ENCODE assay signal across 22 cellular contexts in genomic region chr14:22952418-22952817, GRCh38.
"Had no signal": no experiment of that assay in that cellular context is flagged by ENCODE, and none has a peak within 500 bp of the region (broad histone marks: within the 10 kb centered on the region; RNA-seq: fewer than 3 reads in every experiment).

No MANE protein-coding gene starts in this region.

- H3K4me3 Mint-ChIP-seq: immature natural killer cell; mesothelial cell of epicardium; natural killer cell; stimulated activated naive CD8-positive, alpha-beta T cell treated with anti-CD3 and anti-CD28 coated beads, Interleukin-15, amount 100 ng/mL, for 72 hours had no signal

- DNase-seq: activated CD8-positive, alpha-beta memory T cell treated with anti-CD3 and anti-CD28 coated beads, Interleukin-2, amount 50 U/mL, for 48 hours; activated gamma-delta T cell; activated T-cell treated with anti-CD3 and anti-CD28 coated beads, Interleukin-2, amount 50 U/mL, for 48 hours; central memory CD4-positive, alpha-beta T cell; effector memory CD4-positive, alpha-beta T cell; foreskin melanocyte; immature natural killer cell; mammary epithelial cell; natural killer cell; pancreas; psoas muscle; stimulated activated CD4-positive, alpha-beta T cell treated with anti-CD3 and anti-CD28 coated beads, Interleukin-1b, Interleukin-23, amount 100 ng/mL, for 48 hours; stimulated activated naive CD8-positive, alpha-beta T cell treated with anti-CD3 and anti-CD28 coated beads, Interleukin-15, amount 100 ng/mL, for 72 hours; T-helper 1 cell; uterus had no signal

- H3K36me3 ChIP-seq: uterus had no signal

- H3K4me3 ChIP-seq: hepatocyte, pancreas, psoas muscle, right atrium auricular region, tibial nerve, uterus had no signal

- H3K27ac ChIP-seq: hepatocyte, pancreas, psoas muscle, right atrium auricular region, tibial nerve, uterus had no signal

- H3K9me3 Mint-ChIP-seq: activated naive CD4-positive, alpha-beta T cell treated with anti-CD3 and anti-CD28 coated beads, Interleukin-2, amount 50 U/mL, for 72 hours; immature natural killer cell; mesothelial cell of epicardium; natural killer cell; stimulated activated naive CD8-positive, alpha-beta T cell treated with anti-CD3 and anti-CD28 coated beads, Interleukin-15, amount 100 ng/mL, for 72 hours had no signal

- H3K9me3 ChIP-seq: pancreas, psoas muscle, right atrium auricular region, tibial nerve, uterus had no signal

- H3K27me3 Mint-ChIP-seq: stimulated activated naive CD8-positive, alpha-beta T cell treated with anti-CD3 and anti-CD28 coated beads, Interleukin-15, amount 100 ng/mL, for 72 hours had no signal

- H3K27ac Mint-ChIP-seq: activated naive CD4-positive, alpha-beta T cell treated with anti-CD3 and anti-CD28 coated beads, Interleukin-2, amount 50 U/mL, for 72 hours; immature natural killer cell; mesothelial cell of epicardium; natural killer cell; stimulated activated naive CD8-positive, alpha-beta T cell treated with anti-CD3 and anti-CD28 coated beads, Interleukin-15, amount 100 ng/mL, for 72 hours had no signal

- ATAC-seq: activated naive CD4-positive, alpha-beta T cell treated with anti-CD3 and anti-CD28 coated beads, Interleukin-2, amount 50 U/mL, for 72 hours; esophagus mucosa; left lobe of liver; pancreas; psoas muscle; stimulated activated naive CD8-positive, alpha-beta T cell treated with anti-CD3 and anti-CD28 coated beads, Interleukin-15, amount 100 ng/mL, for 72 hours had no signal

- H3K27me3 ChIP-seq: hepatocyte, pancreas, right atrium auricular region, tibial nerve, uterus had no signal
